Comparison of ENCODE assay signal across 14 cellular contexts in genomic region chr7:35596061-35596460, GRCh38.
DNase-seq lines count a peak whose midpoint lies in the region; ATAC-seq and TF ChIP-seq lines count a peak whose summit lies in the region.
"Had no signal": no experiment of that assay in that cellular context is flagged by ENCODE, and none has a peak within 500 bp of the region (broad histone marks: within the 10 kb centered on the region; RNA-seq: fewer than 3 reads in every experiment).

No MANE protein-coding gene starts in this region.

- H3K4me1 Mint-ChIP-seq in WTC11 (peaks cover 7% of the 10 kb centered on the region), T-helper 17 cell (peaks cover 3% of the 10 kb centered on the region)
- H3K4me1 Mint-ChIP-seq: memory B cell had no signal

- H3K36me3 Mint-ChIP-seq in WTC11 (no peaks in the 10 kb centered on the region), T-helper 17 cell (ENCODE audit: low read depth) (peaks cover 3% of the 10 kb centered on the region)
- H3K36me3 Mint-ChIP-seq: memory B cell had no signal

- no peaks in the 10 kb centered on the region for H3K9me3 Mint-ChIP-seq in WTC11
- H3K9me3 Mint-ChIP-seq: memory B cell had no signal

- no peak overlapping the region for H3K27ac Mint-ChIP-seq in WTC11
- H3K27ac Mint-ChIP-seq in T-helper 17 cell, result no peak overlapping the region
- H3K27ac Mint-ChIP-seq: memory B cell had no signal

- CTCF ChIA-PET in WTC11 (lab: Charles Lee), result interaction anchor here (0.6 to 5.0 kb wide), 6 partner anchors 11 to 931 kb away, joined by 3 to 33 read pairs (median 3); partner anchors contain the start of gene SEPTIN7

- H3K4me3 Mint-ChIP-seq in WTC11 (no peak overlapping the region), T-helper 17 cell (no peak overlapping the region)
- H3K4me3 Mint-ChIP-seq: memory B cell had no signal

- H3K9me3 ChIP-seq in T-helper 17 cell (ENCODE audit: control insufficient read depth, low read length, poor library complexity, severe bottlenecking), result no peaks in the 10 kb centered on the region
- H3K9me3 ChIP-seq: spleen had no signal

- ATAC-seq in WTC11, result peak; percentile 55; the same call in 1 of the 2 replicates
- no peak for ATAC-seq in T-helper 17 cell
- no peak for ATAC-seq in HG03565 (IDR thresholded peaks at IDR 0.05; ENCODE audit: unreplicated experiment)
- ATAC-seq: GM12878 had no signal

- TF ChIP-seq CTCF in WTC11 (IDR thresholded peaks at IDR 0.05), result no peak

- DNase-seq in 8988T, result peak; percentile 17
- DNase-seq in HCEC 1CT, result peak; percentile 79
- no peak for DNase-seq in WTC11 (ENCODE audit: low spot score)
- peak; percentile 61 for DNase-seq in hepatic stellate cell (ENCODE audit: low spot score)
- DNase-seq in T-helper 17 cell, result no peak
- DNase-seq in caudate nucleus (lab: John Stamatoyannopoulos, UW), result no peak
- DNase-seq in stimulated activated CD8-positive, alpha-beta memory T cell treated with anti-CD3 and anti-CD28 coated beads, Interleukin-4, amount 100 ng/mL, for 48 hours, result no peak
- DNase-seq: activated CD8-positive, alpha-beta memory T cell treated with anti-CD3 and anti-CD28 coated beads for 24 hours; amniotic stem cell; spleen had no signal

- H3K27ac ChIP-seq in caudate nucleus (ENCODE audit: low read depth, low read length), result no peak overlapping the region
- H3K27ac ChIP-seq: SK-N-MC, spleen had no signal

- POLR2A ChIA-PET in WTC11 (lab: Charles Lee), result no interaction called here

- H3K27me3 Mint-ChIP-seq in WTC11 (ENCODE audit: low read depth) (no peaks in the 10 kb centered on the region), T-helper 17 cell (no peaks in the 10 kb centered on the region)
- H3K27me3 Mint-ChIP-seq: memory B cell had no signal

TF ChIP-seq in WTC11, 78 proteins besides CTCF, POLR2A, EP300 and RAD21 (continues in another document):
- no peak for TF ChIP-seq FOXK1 (CRISPR knock-in tag; IDR thresholded peaks at IDR 0.05)
- TF ChIP-seq ZNF423 (CRISPR knock-in tag; IDR thresholded peaks at IDR 0.05), result no peak
- TF ChIP-seq ZNF396 (CRISPR knock-in tag; IDR thresholded peaks at IDR 0.05; ENCODE audit: borderline replicate concordance), result no peak
- no peak for TF ChIP-seq ZNF317 (CRISPR knock-in tag; IDR thresholded peaks at IDR 0.05; ENCODE audit: borderline replicate concordance, low read depth)
- TF ChIP-seq ZBTB21 (CRISPR knock-in tag; IDR thresholded peaks at IDR 0.05; ENCODE audit: borderline replicate concordance), result no peak
- TF ChIP-seq SP1 (CRISPR knock-in tag; conservative IDR thresholded peaks at IDR 0.05), result no peak
- no peak for TF ChIP-seq TEAD1 (CRISPR knock-in tag; IDR thresholded peaks at IDR 0.05)
- TF ChIP-seq, protein P1, sequence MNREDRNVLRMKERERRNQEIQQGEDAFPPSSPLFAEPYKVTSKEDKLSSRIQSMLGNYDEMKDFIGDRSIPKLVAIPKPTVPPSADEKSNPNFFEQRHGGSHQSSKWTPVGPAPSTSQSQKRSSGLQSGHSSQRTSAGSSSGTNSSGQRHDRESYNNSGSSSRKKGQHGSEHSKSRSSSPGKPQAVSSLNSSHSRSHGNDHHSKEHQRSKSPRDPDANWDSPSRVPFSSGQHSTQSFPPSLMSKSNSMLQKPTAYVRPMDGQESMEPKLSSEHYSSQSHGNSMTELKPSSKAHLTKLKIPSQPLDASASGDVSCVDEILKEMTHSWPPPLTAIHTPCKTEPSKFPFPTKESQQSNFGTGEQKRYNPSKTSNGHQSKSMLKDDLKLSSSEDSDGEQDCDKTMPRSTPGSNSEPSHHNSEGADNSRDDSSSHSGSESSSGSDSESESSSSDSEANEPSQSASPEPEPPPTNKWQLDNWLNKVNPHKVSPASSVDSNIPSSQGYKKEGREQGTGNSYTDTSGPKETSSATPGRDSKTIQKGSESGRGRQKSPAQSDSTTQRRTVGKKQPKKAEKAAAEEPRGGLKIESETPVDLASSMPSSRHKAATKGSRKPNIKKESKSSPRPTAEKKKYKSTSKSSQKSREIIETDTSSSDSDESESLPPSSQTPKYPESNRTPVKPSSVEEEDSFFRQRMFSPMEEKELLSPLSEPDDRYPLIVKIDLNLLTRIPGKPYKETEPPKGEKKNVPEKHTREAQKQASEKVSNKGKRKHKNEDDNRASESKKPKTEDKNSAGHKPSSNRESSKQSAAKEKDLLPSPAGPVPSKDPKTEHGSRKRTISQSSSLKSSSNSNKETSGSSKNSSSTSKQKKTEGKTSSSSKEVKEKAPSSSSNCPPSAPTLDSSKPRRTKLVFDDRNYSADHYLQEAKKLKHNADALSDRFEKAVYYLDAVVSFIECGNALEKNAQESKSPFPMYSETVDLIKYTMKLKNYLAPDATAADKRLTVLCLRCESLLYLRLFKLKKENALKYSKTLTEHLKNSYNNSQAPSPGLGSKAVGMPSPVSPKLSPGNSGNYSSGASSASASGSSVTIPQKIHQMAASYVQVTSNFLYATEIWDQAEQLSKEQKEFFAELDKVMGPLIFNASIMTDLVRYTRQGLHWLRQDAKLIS (CRISPR knock-in tag; IDR thresholded peaks at IDR 0.05; ENCODE audit: borderline replicate concordance), result no peak
- no peak for TF ChIP-seq MAX (CRISPR knock-in tag; IDR thresholded peaks at IDR 0.05)
- TF ChIP-seq, protein P2, sequence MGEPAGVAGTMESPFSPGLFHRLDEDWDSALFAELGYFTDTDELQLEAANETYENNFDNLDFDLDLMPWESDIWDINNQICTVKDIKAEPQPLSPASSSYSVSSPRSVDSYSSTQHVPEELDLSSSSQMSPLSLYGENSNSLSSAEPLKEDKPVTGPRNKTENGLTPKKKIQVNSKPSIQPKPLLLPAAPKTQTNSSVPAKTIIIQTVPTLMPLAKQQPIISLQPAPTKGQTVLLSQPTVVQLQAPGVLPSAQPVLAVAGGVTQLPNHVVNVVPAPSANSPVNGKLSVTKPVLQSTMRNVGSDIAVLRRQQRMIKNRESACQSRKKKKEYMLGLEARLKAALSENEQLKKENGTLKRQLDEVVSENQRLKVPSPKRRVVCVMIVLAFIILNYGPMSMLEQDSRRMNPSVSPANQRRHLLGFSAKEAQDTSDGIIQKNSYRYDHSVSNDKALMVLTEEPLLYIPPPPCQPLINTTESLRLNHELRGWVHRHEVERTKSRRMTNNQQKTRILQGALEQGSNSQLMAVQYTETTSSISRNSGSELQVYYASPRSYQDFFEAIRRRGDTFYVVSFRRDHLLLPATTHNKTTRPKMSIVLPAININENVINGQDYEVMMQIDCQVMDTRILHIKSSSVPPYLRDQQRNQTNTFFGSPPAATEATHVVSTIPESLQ (CRISPR knock-in tag; IDR thresholded peaks at IDR 0.05), result no peak
- no peak for TF ChIP-seq KAT7 (CRISPR knock-in tag; IDR thresholded peaks at IDR 0.05; ENCODE audit: borderline replicate concordance)
- TF ChIP-seq ERG (CRISPR knock-in tag; IDR thresholded peaks at IDR 0.05), result no peak
- TF ChIP-seq, protein P3, sequence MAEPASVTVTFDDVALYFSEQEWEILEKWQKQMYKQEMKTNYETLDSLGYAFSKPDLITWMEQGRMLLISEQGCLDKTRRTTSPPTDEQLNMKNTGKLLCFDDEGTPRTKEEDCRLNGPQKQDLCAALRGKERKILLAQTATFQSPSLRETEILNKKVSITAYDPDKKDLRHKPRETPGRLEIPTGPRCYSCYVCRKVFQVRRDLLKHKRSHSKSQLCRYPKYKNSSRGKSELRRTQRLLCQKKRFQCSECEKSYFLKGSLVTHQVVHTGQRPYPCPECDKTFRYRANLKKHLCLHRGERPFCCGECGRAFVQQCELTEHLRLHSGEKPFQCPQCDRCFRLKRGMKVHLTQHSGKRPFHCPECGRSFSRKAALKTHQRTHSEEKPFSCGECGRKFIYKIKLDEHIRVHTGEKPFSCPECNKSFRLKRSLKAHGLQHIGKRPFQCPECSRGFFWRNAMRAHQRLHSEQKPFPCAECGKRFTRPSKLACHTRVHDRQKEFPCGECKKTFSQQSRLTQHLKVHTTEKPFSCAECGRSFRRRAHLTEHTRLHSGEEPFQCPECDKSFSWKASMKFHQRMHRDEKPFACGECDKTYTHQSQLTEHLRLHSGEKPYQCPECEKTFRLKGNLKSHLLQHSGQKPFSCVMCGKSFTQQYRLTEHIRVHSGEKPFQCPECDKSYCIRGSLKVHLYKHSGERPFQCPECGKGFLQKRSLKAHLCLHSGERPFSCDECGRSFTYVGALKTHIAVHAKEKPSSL (CRISPR knock-in tag; conservative IDR thresholded peaks at IDR 0.05), result no peak
- TF ChIP-seq, protein P4, sequence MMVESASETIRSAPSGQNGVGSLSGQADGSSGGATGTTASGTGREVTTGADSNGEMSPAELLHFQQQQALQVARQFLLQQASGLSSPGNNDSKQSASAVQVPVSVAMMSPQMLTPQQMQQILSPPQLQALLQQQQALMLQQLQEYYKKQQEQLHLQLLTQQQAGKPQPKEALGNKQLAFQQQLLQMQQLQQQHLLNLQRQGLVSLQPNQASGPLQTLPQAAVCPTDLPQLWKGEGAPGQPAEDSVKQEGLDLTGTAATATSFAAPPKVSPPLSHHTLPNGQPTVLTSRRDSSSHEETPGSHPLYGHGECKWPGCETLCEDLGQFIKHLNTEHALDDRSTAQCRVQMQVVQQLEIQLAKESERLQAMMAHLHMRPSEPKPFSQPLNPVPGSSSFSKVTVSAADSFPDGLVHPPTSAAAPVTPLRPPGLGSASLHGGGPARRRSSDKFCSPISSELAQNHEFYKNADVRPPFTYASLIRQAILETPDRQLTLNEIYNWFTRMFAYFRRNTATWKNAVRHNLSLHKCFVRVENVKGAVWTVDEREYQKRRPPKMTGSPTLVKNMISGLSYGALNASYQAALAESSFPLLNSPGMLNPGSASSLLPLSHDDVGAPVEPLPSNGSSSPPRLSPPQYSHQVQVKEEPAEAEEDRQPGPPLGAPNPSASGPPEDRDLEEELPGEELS (CRISPR knock-in tag; IDR thresholded peaks at IDR 0.05), result no peak

Comparison
In these comparisons a context has a peak if more than half of its experiments do, and no peak if none do; other contexts are left out.
1. DNase-seq: peak in 8988T (single experiment), HCEC 1CT (single experiment) and hepatic stellate cell (single experiment); none in WTC11 (single experiment), T-helper 17 cell (0 of 3), caudate nucleus (0 of 61) and stimulated activated CD8-positive, alpha-beta memory T cell treated with anti-CD3 and anti-CD28 coated beads, Interleukin-4, amount 100 ng/mL, for 48 hours (single experiment).